Comparison of ENCODE assay signal across 2 cellular contexts in the genomic region with DNA sequence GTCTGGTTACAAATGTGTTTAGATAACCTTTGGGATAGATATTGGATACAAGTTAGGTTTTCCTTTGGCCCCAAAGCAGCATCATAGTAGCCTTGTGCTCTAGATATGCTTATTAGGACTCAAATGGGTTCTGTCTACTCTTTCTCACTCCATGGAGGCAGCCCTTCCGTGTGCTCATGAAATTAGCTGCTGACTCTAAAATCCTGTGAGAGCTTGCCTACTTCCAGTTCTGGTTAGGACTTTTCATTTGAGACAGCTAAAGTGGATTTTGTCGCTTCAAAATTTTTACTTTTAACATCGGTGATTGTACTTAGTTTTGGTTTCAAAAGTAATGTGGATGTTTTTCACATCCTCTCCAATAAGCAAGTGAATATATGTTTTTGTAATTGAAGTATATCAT.
TF ChIP-seq lines count a peak whose summit lies in the region.

No MANE protein-coding gene starts in this region.

TF ChIP-seq in SK-N-SH, 30 proteins besides CTCF, POLR2A, EP300 and RAD21 (continued from another document):
- TF ChIP-seq, protein P1, sequence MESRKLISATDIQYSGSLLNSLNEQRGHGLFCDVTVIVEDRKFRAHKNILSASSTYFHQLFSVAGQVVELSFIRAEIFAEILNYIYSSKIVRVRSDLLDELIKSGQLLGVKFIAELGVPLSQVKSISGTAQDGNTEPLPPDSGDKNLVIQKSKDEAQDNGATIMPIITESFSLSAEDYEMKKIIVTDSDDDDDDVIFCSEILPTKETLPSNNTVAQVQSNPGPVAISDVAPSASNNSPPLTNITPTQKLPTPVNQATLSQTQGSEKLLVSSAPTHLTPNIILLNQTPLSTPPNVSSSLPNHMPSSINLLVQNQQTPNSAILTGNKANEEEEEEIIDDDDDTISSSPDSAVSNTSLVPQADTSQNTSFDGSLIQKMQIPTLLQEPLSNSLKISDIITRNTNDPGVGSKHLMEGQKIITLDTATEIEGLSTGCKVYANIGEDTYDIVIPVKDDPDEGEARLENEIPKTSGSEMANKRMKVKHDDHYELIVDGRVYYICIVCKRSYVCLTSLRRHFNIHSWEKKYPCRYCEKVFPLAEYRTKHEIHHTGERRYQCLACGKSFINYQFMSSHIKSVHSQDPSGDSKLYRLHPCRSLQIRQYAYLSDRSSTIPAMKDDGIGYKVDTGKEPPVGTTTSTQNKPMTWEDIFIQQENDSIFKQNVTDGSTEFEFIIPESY (IDR thresholded peaks at IDR 0.05; ENCODE audit: borderline replicate concordance, low read depth) = no peak
- TF ChIP-seq, protein P2, sequence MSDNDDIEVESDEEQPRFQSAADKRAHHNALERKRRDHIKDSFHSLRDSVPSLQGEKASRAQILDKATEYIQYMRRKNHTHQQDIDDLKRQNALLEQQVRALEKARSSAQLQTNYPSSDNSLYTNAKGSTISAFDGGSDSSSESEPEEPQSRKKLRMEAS (IDR thresholded peaks at IDR 0.05; ENCODE audit: low read depth) = no peak
- no peak for TF ChIP-seq SIN3A (IDR thresholded peaks at IDR 0.05; ENCODE audit: borderline replicate concordance, low read depth, low read length)
- no peak for TF ChIP-seq PBX3 (IDR thresholded peaks at IDR 0.05)
- TF ChIP-seq NRF1 (IDR thresholded peaks at IDR 0.05; ENCODE audit: low read depth, low read length) = no peak
- TF ChIP-seq JUND (IDR thresholded peaks at IDR 0.05) = no peak
- TF ChIP-seq CHD2 (IDR thresholded peaks at IDR 0.05; ENCODE audit: low read length, partially characterized antibody) = no peak
- TF ChIP-seq EZH2phosphoT487 (IDR thresholded peaks at IDR 0.05; ENCODE audit: borderline replicate concordance, low read depth) = no peak
- TF ChIP-seq SMC3 (IDR thresholded peaks at IDR 0.05; ENCODE audit: low read depth, low read length) = no peak

TF ChIP-seq in SK-N-SH treated with all-trans-retinoic acid at 6 μM for 48 hours, 23 proteins besides CTCF, POLR2A, EP300 and RAD21 (continued from another document):
- TF ChIP-seq, protein P3, sequence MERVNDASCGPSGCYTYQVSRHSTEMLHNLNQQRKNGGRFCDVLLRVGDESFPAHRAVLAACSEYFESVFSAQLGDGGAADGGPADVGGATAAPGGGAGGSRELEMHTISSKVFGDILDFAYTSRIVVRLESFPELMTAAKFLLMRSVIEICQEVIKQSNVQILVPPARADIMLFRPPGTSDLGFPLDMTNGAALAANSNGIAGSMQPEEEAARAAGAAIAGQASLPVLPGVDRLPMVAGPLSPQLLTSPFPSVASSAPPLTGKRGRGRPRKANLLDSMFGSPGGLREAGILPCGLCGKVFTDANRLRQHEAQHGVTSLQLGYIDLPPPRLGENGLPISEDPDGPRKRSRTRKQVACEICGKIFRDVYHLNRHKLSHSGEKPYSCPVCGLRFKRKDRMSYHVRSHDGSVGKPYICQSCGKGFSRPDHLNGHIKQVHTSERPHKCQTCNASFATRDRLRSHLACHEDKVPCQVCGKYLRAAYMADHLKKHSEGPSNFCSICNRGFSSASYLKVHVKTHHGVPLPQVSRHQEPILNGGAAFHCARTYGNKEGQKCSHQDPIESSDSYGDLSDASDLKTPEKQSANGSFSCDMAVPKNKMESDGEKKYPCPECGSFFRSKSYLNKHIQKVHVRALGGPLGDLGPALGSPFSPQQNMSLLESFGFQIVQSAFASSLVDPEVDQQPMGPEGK (CRISPR knock-in tag; IDR thresholded peaks at IDR 0.05; ENCODE audit: borderline replicate concordance) = no peak
- TF ChIP-seq ESRRG (CRISPR knock-in tag; IDR thresholded peaks at IDR 0.05) = no peak
- no peak for TF ChIP-seq ZFP30 (CRISPR knock-in tag; IDR thresholded peaks at IDR 0.05)
- TF ChIP-seq ISL1 (CRISPR knock-in tag; IDR thresholded peaks at IDR 0.05) = no peak
- TF ChIP-seq ZNF565 (CRISPR knock-in tag; conservative IDR thresholded peaks at IDR 0.05; ENCODE audit: low read depth) = no peak
- TF ChIP-seq CSDC2 (CRISPR knock-in tag; IDR thresholded peaks at IDR 0.05) = no peak
- no peak for TF ChIP-seq PPARA (CRISPR knock-in tag; IDR thresholded peaks at IDR 0.05; ENCODE audit: borderline replicate concordance)
